7 cellular contexts compared by ENCODE assay signal in the genomic region with DNA sequence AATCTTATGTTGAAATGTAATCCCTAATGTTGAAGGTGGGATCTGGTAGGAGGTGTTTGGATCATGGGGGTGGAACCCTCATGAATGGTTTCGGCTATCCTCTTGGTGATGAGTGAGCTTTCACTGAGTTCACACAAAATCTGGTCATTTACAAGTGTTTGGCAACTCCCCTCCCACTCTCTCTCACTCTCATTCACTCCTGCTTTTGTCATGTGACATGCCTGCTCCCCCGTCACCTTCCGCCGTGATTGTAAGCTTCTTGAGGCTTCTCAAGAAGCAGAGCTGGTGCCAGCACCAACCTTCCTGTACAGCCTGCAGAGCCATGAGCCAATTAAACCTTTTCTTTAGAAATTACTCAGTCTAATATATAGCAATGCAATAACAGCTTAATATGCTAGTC.
"Had no signal": no experiment of that assay in that cellular context is flagged by ENCODE, and none has a peak within 500 bp of the region (broad histone marks: within the 10 kb centered on the region; RNA-seq: fewer than 3 reads in every experiment).

No MANE protein-coding gene starts in this region.

- ATAC-seq: HepG2 had no signal

- FAIRE-seq: H54, HepG2 had no signal

- H3K27ac ChIP-seq: KMS-11 had no signal

- DNase-seq: GOT3, H9, HCEC 1CT, KBM-7 had no signal

- H3K9ac ChIP-seq: KMS-11 had no signal

- H3K4me2 ChIP-seq: KMS-11 had no signal
